ENCODE assay signal across 10 cellular contexts in the genomic region with DNA sequence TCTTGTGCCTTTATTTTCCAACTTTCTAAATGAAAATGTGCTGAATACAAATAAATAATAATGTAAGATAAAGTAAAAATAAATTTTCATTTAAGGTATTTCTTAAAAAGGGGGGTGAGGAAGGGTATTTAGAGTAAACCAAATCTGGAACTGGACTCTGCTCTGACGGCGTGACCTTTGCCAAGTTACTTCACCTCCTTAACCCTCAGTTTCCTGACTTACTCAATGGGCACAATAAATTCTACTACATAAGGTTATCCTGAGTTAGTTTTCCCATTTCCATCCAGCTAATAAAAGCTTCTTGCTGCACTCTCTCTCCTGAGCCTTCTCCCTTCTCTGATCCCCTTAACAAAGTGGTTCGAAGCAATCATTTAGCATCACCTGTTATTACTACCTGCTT.
DNase-seq lines count a peak whose midpoint lies in the region; ATAC-seq and TF ChIP-seq lines count a peak whose summit lies in the region.
"Had no signal": no experiment of that assay in that cellular context is flagged by ENCODE, and none has a peak within 500 bp of the region (broad histone marks: within the 10 kb centered on the region; RNA-seq: fewer than 3 reads in every experiment).

No MANE protein-coding gene starts in this region.

- peak overlapping the region; percentile 77 for H3K4me3 Mint-ChIP-seq in activated CD4-positive, alpha-beta T cell treated with anti-CD3 and anti-CD28 coated beads, Interleukin-2, amount 10 ng/mL, durations not matched to agents 24 days and 14 days
- no peak overlapping the region for H3K4me3 Mint-ChIP-seq in activated CD4-positive, alpha-beta T cell treated with anti-CD3 and anti-CD28 coated beads for 36 hours
- peak overlapping the region; percentile 75 for H3K4me3 Mint-ChIP-seq in activated naive CD8-positive, alpha-beta T cell treated with anti-CD3 and anti-CD28 coated beads for 36 hours

- TF ChIP-seq CTCF in lower lobe of right lung (IDR thresholded peaks at IDR 0.05) (no peak), thyroid gland (IDR thresholded peaks at IDR 0.05) (no peak)

- H3K4me1 ChIP-seq in lower lobe of right lung (peaks cover 23% of the 10 kb centered on the region), thyroid gland (peaks cover 4 to 5% of the 10 kb centered on the region in 2 donors)

- H3K27ac ChIP-seq in lower lobe of right lung (peak overlapping the region; percentile 84), thyroid gland (peak overlapping the region in 2 of 3 donors; percentile 77 to 89)

- DNase-seq in activated CD4-positive, alpha-beta T cell treated with anti-CD3 and anti-CD28 coated beads, Interleukin-2, amount 10 ng/mL, durations not matched to agents 24 days and 14 days = no peak
- DNase-seq in activated CD4-positive, alpha-beta T cell treated with anti-CD3 and anti-CD28 coated beads for 36 hours = no peak
- DNase-seq in activated naive CD8-positive, alpha-beta T cell treated with anti-CD3 and anti-CD28 coated beads for 36 hours = no peak
- DNase-seq in lower lobe of right lung (no peak), thyroid gland (no peak), HEK293T (ENCODE audit: extremely low spot score) (no peak)

- no peak for ATAC-seq in activated CD4-positive, alpha-beta T cell treated with anti-CD3 and anti-CD28 coated beads for 36 hours
- no peak for ATAC-seq in lower lobe of right lung
- no peak for ATAC-seq in GM18868 (IDR thresholded peaks at IDR 0.05; ENCODE audit: unreplicated experiment)
- no peak for ATAC-seq in GM18861 (IDR thresholded peaks at IDR 0.05; ENCODE audit: unreplicated experiment)

- H3K36me3 ChIP-seq in lower lobe of right lung (peaks cover 4% of the 10 kb centered on the region), thyroid gland (no peaks in the 10 kb centered on the region)

- POLR2A ChIA-PET in activated CD4-positive, alpha-beta T cell treated with anti-CD3 and anti-CD28 coated beads for 36 hours (lab: Charles Lee) = interaction anchor here (1.0 to 1.6 kb wide), 2 partner anchors 103 to 113 kb away, joined by 4 to 7 read pairs; no protein-coding TSS in a partner anchor
- POLR2A ChIA-PET in HEK293T (lab: Yijun Ruan, JAX) = interaction anchor here (0.8 to 2.1 kb wide), 10 partner anchors 14 to 466 kb away, joined by 3 to 24 read pairs (median 4); a partner anchor contains a TSS

- no peak for TF ChIP-seq POLR2A in thyroid gland (IDR thresholded peaks at IDR 0.05)

- H3K27me3 Mint-ChIP-seq in activated CD4-positive, alpha-beta T cell treated with anti-CD3 and anti-CD28 coated beads, Interleukin-2, amount 10 ng/mL, durations not matched to agents 24 days and 14 days = peaks cover 2% of the 10 kb centered on the region
- peaks cover 2% of the 10 kb centered on the region for H3K27me3 Mint-ChIP-seq in activated CD4-positive, alpha-beta T cell treated with anti-CD3 and anti-CD28 coated beads for 36 hours
- no peaks in the 10 kb centered on the region for H3K27me3 Mint-ChIP-seq in activated naive CD8-positive, alpha-beta T cell treated with anti-CD3 and anti-CD28 coated beads for 36 hours
- H3K27me3 Mint-ChIP-seq: activated B cell treated with CpG ODN at 0.5 μM for 24 hours had no signal

- peaks cover 8% of the 10 kb centered on the region for H3K9me3 Mint-ChIP-seq in activated CD4-positive, alpha-beta T cell treated with anti-CD3 and anti-CD28 coated beads, Interleukin-2, amount 10 ng/mL, durations not matched to agents 24 days and 14 days
- no peaks in the 10 kb centered on the region for H3K9me3 Mint-ChIP-seq in activated CD4-positive, alpha-beta T cell treated with anti-CD3 and anti-CD28 coated beads for 36 hours (ENCODE audit: low read depth)
- H3K9me3 Mint-ChIP-seq in activated naive CD8-positive, alpha-beta T cell treated with anti-CD3 and anti-CD28 coated beads for 36 hours = peaks cover 2% of the 10 kb centered on the region

- H3K27me3 ChIP-seq in lower lobe of right lung (ENCODE audit: low read depth) = no peaks in the 10 kb centered on the region
- H3K27me3 ChIP-seq in thyroid gland = no peaks in the 10 kb centered on the region

- intact Hi-C loops in activated CD4-positive, alpha-beta T cell treated with anti-CD3 and anti-CD28 coated beads, Interleukin-2, amount 10 ng/mL, durations not matched to agents 24 days and 14 days (cut with micrococcal nuclease) = loop anchor here (1.0 to 5.0 kb wide), 8 partner anchors 16 to 458 kb away; a partner anchor contains a TSS
- intact Hi-C loops in activated CD4-positive, alpha-beta T cell treated with anti-CD3 and anti-CD28 coated beads for 36 hours (cut with DNase I, micrococcal nuclease) = loop anchor here (1.0 to 10.0 kb wide), 9 partner anchors 14 to 458 kb away; a partner anchor contains a TSS
- intact Hi-C loops in lower lobe of right lung (cut with DNase I) = no loop called here
- intact Hi-C loops in thyroid gland (cut with DNase I) = loop anchor here (5.0 to 10.0 kb wide), 2 partner anchors 109 to 456 kb away; no protein-coding TSS in a partner anchor

- peaks cover 24% of the 10 kb centered on the region for H3K4me1 Mint-ChIP-seq in activated CD4-positive, alpha-beta T cell treated with anti-CD3 and anti-CD28 coated beads, Interleukin-2, amount 10 ng/mL, durations not matched to agents 24 days and 14 days
- peaks cover 17% of the 10 kb centered on the region for H3K4me1 Mint-ChIP-seq in activated CD4-positive, alpha-beta T cell treated with anti-CD3 and anti-CD28 coated beads for 36 hours
- peaks cover 22% of the 10 kb centered on the region for H3K4me1 Mint-ChIP-seq in activated naive CD8-positive, alpha-beta T cell treated with anti-CD3 and anti-CD28 coated beads for 36 hours

- peak overlapping the region; percentile 85 for H3K27ac Mint-ChIP-seq in activated CD4-positive, alpha-beta T cell treated with anti-CD3 and anti-CD28 coated beads, Interleukin-2, amount 10 ng/mL, durations not matched to agents 24 days and 14 days
- no peak overlapping the region for H3K27ac Mint-ChIP-seq in activated CD4-positive, alpha-beta T cell treated with anti-CD3 and anti-CD28 coated beads for 36 hours
- H3K27ac Mint-ChIP-seq in activated naive CD8-positive, alpha-beta T cell treated with anti-CD3 and anti-CD28 coated beads for 36 hours = peak overlapping the region; percentile 9

- no peaks in the 10 kb centered on the region for H3K36me3 Mint-ChIP-seq in activated CD4-positive, alpha-beta T cell treated with anti-CD3 and anti-CD28 coated beads, Interleukin-2, amount 10 ng/mL, durations not matched to agents 24 days and 14 days (ENCODE audit: low read depth)
- H3K36me3 Mint-ChIP-seq in activated CD4-positive, alpha-beta T cell treated with anti-CD3 and anti-CD28 coated beads for 36 hours (ENCODE audit: low read depth) = no peaks in the 10 kb centered on the region
- H3K36me3 Mint-ChIP-seq in activated naive CD8-positive, alpha-beta T cell treated with anti-CD3 and anti-CD28 coated beads for 36 hours = no peaks in the 10 kb centered on the region

- H3K4me3 ChIP-seq in lower lobe of right lung (no peak overlapping the region), thyroid gland (replicated peaks in 1 of 3) (no peak overlapping the region)
- H3K4me3 ChIP-seq: lung had no signal

- H3K9me3 ChIP-seq in lower lobe of right lung (no peaks in the 10 kb centered on the region), thyroid gland (no peaks in the 10 kb centered on the region)

- CTCF ChIA-PET in activated CD4-positive, alpha-beta T cell treated with anti-CD3 and anti-CD28 coated beads for 36 hours (lab: Charles Lee) = interaction anchor here (0.5 to 2.6 kb wide), 50 partner anchors 10 to 832 kb away, joined by 3 to 27 read pairs (median 6); no protein-coding TSS in a partner anchor
- CTCF ChIA-PET in HEK293T (lab: Yijun Ruan, JAX) = interaction anchor here (0.5 to 2.3 kb wide), 32 partner anchors 9 to 556 kb away, joined by 3 to 27 read pairs (median 5); a partner anchor contains a TSS

- 65 to 69% methylated on average over 3 of the region's 3 CpGs for WGBS in thyroid gland, 2 donors

TF ChIP-seq in HEK293T, 16 proteins besides CTCF, POLR2A, EP300 and RAD21:
- TF ChIP-seq HDGF (IDR thresholded peaks at IDR 0.05; ENCODE audit: borderline replicate concordance) (no peak), ZNF384 (IDR thresholded peaks at IDR 0.05) (no peak), TARDBP (IDR thresholded peaks at IDR 0.05) (no peak)
